In the genomic region with DNA sequence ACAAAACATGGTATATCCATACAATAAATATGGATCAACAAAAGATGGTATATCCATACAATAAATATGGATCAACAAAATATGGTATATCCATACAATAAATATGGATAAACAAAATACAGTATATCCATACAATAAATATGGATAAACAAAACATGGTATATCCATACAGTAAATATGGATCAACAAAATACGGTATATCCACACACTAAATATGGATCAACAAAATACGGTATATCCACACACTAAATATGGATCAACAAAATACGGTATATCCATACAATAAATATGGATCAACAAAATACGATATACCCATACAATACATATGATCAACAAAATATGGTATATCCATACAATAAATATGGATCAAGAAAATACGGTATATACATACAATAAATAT, we compare ENCODE assay signal across 24 cellular contexts.
"Had no signal": no experiment of that assay in that cellular context is flagged by ENCODE, and none has a peak within 500 bp of the region (broad histone marks: within the 10 kb centered on the region; RNA-seq: fewer than 3 reads in every experiment).

No MANE protein-coding gene starts in this region.

- ATAC-seq: activated naive CD4-positive, alpha-beta T cell treated with anti-CD3 and anti-CD28 coated beads, Interleukin-2, amount 50 U/mL, for 72 hours; activated naive CD8-positive, alpha-beta T cell treated with anti-CD3 and anti-CD28 coated beads, Interleukin-2, amount 50 U/mL, for 24 hours; activated T-cell treated with anti-CD3 and anti-CD28 coated beads, Interleukin-2, amount 50 U/mL, for 4 hours; Right ventricle myocardium inferior had no signal

- H3K4me3 ChIP-seq: ascending aorta, SK-N-MC had no signal

- DNase-seq: activated B cell treated with CpG ODN at 0.5 μM for 24 hours; activated CD4-positive, alpha-beta memory T cell treated with anti-CD3 and anti-CD28 coated beads for 36 hours; activated CD4-positive, alpha-beta T cell treated with anti-CD3 and anti-CD28 coated beads, Interleukin-2, amount 10 ng/mL, durations not matched to agents 7 days and 5 days; activated CD8-positive, alpha-beta memory T cell treated with anti-CD3 and anti-CD28 coated beads for 24 hours; activated effector memory CD4-positive, alpha-beta T cell treated with anti-CD3 and anti-CD28 coated beads, Interleukin-2, amount 50 U/mL, for 16 hours; activated naive CD4-positive, alpha-beta T cell treated with Interleukin-2 at 50 U/mL for 16 hours; activated naive CD8-positive, alpha-beta T cell treated with anti-CD3 and anti-CD28 coated beads, Interleukin-2, amount 50 U/mL, for 24 hours; activated T-cell treated with anti-CD3 and anti-CD28 coated beads, Interleukin-2, amount 50 U/mL, for 4 hours; amniotic stem cell; KG1; NCI-H1092; NCI-H1417 treated with DMSO at 0.1 percent for 48 hours; NCI-H1694; NCI-H2029; NCI-H2107; NCI-H2171 treated with DMSO at 0.1 percent for 48 hours; NCI-H226; NCI-H526; NCI-H82; RPMI8226 had no signal

- H3K4me1 ChIP-seq: ascending aorta had no signal

- H3K27me3 ChIP-seq: ascending aorta had no signal

- H3K27ac ChIP-seq: ascending aorta, SK-N-MC had no signal

- H3K9me3 ChIP-seq: ascending aorta had no signal
